In the genomic region with DNA sequence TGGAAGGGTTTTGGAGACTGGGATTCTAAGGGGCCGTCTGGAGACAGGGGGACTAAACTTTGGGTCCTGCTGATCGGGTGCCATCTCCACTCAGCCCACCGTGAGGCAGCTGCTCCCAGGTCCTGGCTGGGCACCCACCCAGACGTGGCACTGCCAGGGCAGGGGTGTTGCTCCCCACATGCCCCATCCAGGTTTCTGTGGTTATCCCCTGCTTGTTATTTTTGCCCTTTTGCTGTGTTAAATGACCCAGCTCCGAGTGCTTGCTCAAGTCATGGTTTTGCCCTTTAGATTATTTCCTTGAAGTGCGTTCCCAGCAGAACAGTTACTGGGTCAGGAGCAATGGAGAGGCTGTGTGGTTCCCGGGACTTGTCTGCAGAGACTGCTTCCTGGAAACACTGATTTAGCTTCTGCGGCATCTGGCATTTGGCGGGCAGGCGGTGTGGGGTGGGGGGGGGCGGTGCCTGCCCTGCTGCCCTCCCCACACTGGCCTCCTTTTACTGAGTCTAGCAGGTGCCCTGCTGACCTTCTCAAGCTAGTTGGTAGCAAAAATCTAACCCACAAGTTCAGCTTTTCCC, we compare ENCODE assay signal across 1 cellular context.
TF ChIP-seq lines count a peak whose summit lies in the region.

No MANE protein-coding gene starts in this region.

TF ChIP-seq in K562, 482 proteins besides CTCF, POLR2A, EP300 and RAD21:
- TF ChIP-seq ZNF311 (CRISPR knock-in tag; IDR thresholded peaks at IDR 0.05) (no peak), RBFOX2 (IDR thresholded peaks at IDR 0.05; ENCODE audit: low read depth, low read length) (0 out of 2 replicates have a peak, but pooled peaks have one; percentile 24)
